In genomic region chr1:45340816-45341215, GRCh38 we compare ENCODE assay signal across 8 cellular contexts. TPM values are rescaled to one million over a fixed set of nuclear protein-coding genes. Genes with fewer than 3 reads are reported as not detected.
A peak's percentile ranks its signal among the peaks of the same experiment; 100 is the strongest.
DNase-seq lines count a peak whose midpoint lies in the region; ATAC-seq and TF ChIP-seq lines count a peak whose summit lies in the region.

No MANE protein-coding gene starts in this region.

- H3K9me3 Mint-ChIP-seq in activated naive CD4-positive, alpha-beta T cell treated with anti-CD3 and anti-CD28 coated beads for 36 hours: peaks cover 3% of the 10 kb centered on the region
- no peaks in the 10 kb centered on the region for H3K9me3 Mint-ChIP-seq in endothelial cell (ENCODE audit: unreplicated experiment)

- peak overlapping the region; percentile 100 for H3K4me3 Mint-ChIP-seq in activated naive CD4-positive, alpha-beta T cell treated with anti-CD3 and anti-CD28 coated beads for 36 hours
- H3K4me3 Mint-ChIP-seq in endothelial cell (ENCODE audit: unreplicated experiment): peak overlapping the region; percentile 100

- POLR2A ChIA-PET in GM10248 (lab: Yijun Ruan, JAX): interaction anchor here (0.6 to 2.7 kb wide), 12 partner anchors 11 to 950 kb away, joined by 3 to 15 read pairs (median 7); partner anchors contain the start of genes AKR1A1, CCDC163, HPDL and MMACHC

- DNase-seq in activated naive CD4-positive, alpha-beta T cell treated with anti-CD3 and anti-CD28 coated beads for 36 hours: peak; percentile 58
- no peak for DNase-seq in activated naive CD4-positive, alpha-beta T cell treated with anti-CD3 and anti-CD28 coated beads, Interleukin-2, amount 50 U/mL, for 16 hours
- DNase-seq in RPMI8226 (peak; percentile 71), endothelial cell (ENCODE audit: low spot score) (no peak), cortex of kidney (lab: John Stamatoyannopoulos, UW) (no peak), GM10248 (ENCODE audit: extremely low spot score) (no peak)

- intact Hi-C loops in activated naive CD4-positive, alpha-beta T cell treated with anti-CD3 and anti-CD28 coated beads for 36 hours (cut with micrococcal nuclease): loop anchor here (1.0 kb wide), 6 partner anchors 150 to 346 kb away; partner anchors contain the start of genes CCDC163, MMACHC, TESK2 and UROD

- peaks cover 36% of the 10 kb centered on the region for H3K4me1 Mint-ChIP-seq in activated naive CD4-positive, alpha-beta T cell treated with anti-CD3 and anti-CD28 coated beads for 36 hours (ENCODE audit: low read depth)
- H3K4me1 Mint-ChIP-seq in endothelial cell (ENCODE audit: unreplicated experiment): peaks cover 57% of the 10 kb centered on the region

- H3K4me1 ChIP-seq in neutrophil (ENCODE audit: control insufficient read depth in 1 of 2, insufficient read depth in 1 of 2, low read depth in 1 of 2, low read length in 1 of 2): peaks cover 32 to 37% of the 10 kb centered on the region in 2 experiments

- ATAC-seq in GM18502 (IDR thresholded peaks at IDR 0.05; ENCODE audit: poor library complexity, unreplicated experiment): no peak

- TF ChIP-seq CTCF in endothelial cell (IDR thresholded peaks at IDR 0.05; ENCODE audit: unreplicated experiment) (no peak), neutrophil (IDR thresholded peaks at IDR 0.05) (no peak), GM10248 (IDR thresholded peaks at IDR 0.05; ENCODE audit: control extremely low read depth, extremely low read depth, low read depth, missing control alignments) (no peak)

- H3K9me3 ChIP-seq in neutrophil: no peaks in the 10 kb centered on the region

- H3K27ac ChIP-seq in neutrophil: peak overlapping the region; percentile 89

- H3K4me3 ChIP-seq in neutrophil (ENCODE audit: low read depth in 1 of 2, low read length in 1 of 2): peak overlapping the region; percentile 84 to 87

- no peaks in the 10 kb centered on the region for H3K27me3 ChIP-seq in neutrophil

- no peaks in the 10 kb centered on the region for H3K27me3 Mint-ChIP-seq in activated naive CD4-positive, alpha-beta T cell treated with anti-CD3 and anti-CD28 coated beads for 36 hours (ENCODE audit: low read depth)
- peaks cover 7% of the 10 kb centered on the region for H3K27me3 Mint-ChIP-seq in endothelial cell (ENCODE audit: unreplicated experiment)

- CTCF ChIA-PET in activated naive CD4-positive, alpha-beta T cell treated with anti-CD3 and anti-CD28 coated beads for 36 hours (lab: Charles Lee): interaction anchor here (0.6 to 3.4 kb wide), 13 partner anchors 8 to 613 kb away, joined by 3 to 26 read pairs (median 5); partner anchors contain the start of genes HECTD3 and UROD
- CTCF ChIA-PET in GM10248 (lab: Yijun Ruan, JAX): interaction anchor here (1.3 to 13.8 kb wide), 15 partner anchors 9 to 612 kb away, joined by 3 to 131 read pairs (median 10); partner anchors contain the start of genes HECTD3, HPDL, RNU5D-1 and TESK2

- H3K36me3 ChIP-seq in neutrophil: peaks cover 36% of the 10 kb centered on the region

- peak overlapping the region; percentile 100 for H3K27ac Mint-ChIP-seq in activated naive CD4-positive, alpha-beta T cell treated with anti-CD3 and anti-CD28 coated beads for 36 hours
- peak overlapping the region; percentile 96 for H3K27ac Mint-ChIP-seq in endothelial cell (ENCODE audit: unreplicated experiment)

- H3K36me3 Mint-ChIP-seq in activated naive CD4-positive, alpha-beta T cell treated with anti-CD3 and anti-CD28 coated beads for 36 hours (ENCODE audit: low read depth): peaks cover 57% of the 10 kb centered on the region
- H3K36me3 Mint-ChIP-seq in endothelial cell (ENCODE audit: low read depth, unreplicated experiment): peaks cover 21% of the 10 kb centered on the region

RNA-seq across cellular contexts. Expression of gene MUTYH, which starts 0.6 kb away (rescaled TPM):
- total RNA-seq in activated naive CD4-positive, alpha-beta T cell treated with anti-CD3 and anti-CD28 coated beads for 36 hours: 10 to 100 TPM; 42.0 to 45.0 TPM
- total RNA-seq in endothelial cell (ENCODE audit: unreplicated experiment): 31.5 TPM

RNA-seq across cellular contexts. Expression of gene TOE1, which starts 0.8 kb away (rescaled TPM):
- total RNA-seq in activated naive CD4-positive, alpha-beta T cell treated with anti-CD3 and anti-CD28 coated beads for 36 hours: 10 to 100 TPM; 23.0 to 23.8 TPM
- 9.7 TPM for total RNA-seq in endothelial cell (ENCODE audit: unreplicated experiment)

RNA-seq across cellular contexts. Expression of gene HPDL, which starts 14.1 kb away (rescaled TPM):
- 10 to 100 TPM; 10.7 to 11.1 TPM for total RNA-seq in activated naive CD4-positive, alpha-beta T cell treated with anti-CD3 and anti-CD28 coated beads for 36 hours
- total RNA-seq in endothelial cell (ENCODE audit: unreplicated experiment): 2.5 TPM

Comparison
In these comparisons a context has a peak if more than half of its experiments do, and no peak if none do; other contexts are left out.
1. DNase-seq: peak in activated naive CD4-positive, alpha-beta T cell treated with anti-CD3 and anti-CD28 coated beads for 36 hours (single experiment) and RPMI8226 (single experiment); none in activated naive CD4-positive, alpha-beta T cell treated with anti-CD3 and anti-CD28 coated beads, Interleukin-2, amount 50 U/mL, for 16 hours (single experiment), endothelial cell (single experiment), cortex of kidney (single experiment) and GM10248 (single experiment).